Comparison of ENCODE assay signal across 9 cellular contexts in the genomic region with DNA sequence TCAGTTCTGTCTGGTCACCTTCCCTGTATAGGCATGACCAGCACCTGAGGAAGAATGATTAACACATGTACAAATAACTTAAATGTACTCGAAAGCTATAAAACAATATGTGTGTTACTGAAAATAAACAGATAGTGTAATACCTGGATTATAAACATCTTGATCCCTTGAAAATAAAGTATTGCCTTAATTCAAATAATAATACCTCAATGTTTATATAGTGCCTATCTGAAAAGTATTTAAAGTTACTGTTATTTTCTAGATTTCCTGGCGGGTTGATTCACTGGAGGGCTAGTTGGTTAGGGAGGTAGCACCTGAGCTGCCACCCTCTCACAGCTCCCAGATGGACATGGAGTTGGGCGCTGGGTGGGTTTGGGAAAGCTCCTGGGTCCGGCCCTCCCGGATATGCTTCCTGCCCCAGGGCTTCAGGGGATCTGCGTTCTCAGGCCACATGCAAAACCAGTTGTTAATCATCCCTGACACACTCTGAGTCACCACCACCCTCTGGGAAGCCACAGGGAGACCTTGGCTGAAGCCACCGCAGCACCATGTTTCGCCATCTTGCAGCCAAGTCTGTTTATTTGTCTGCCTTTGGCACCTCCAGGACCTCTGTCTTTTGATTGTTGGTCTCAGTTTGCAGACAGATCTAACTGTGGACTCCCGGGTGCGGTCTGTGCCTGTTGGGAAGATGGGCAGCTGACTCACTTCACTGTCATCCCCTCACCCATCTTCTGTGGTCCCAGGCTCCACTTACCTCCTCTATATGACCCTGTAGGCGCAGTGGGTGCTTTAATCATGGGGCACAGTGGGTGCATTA. TPM values are rescaled to one million over a fixed set of nuclear protein-coding genes. Genes with fewer than 3 reads are reported as not detected.
DNase-seq lines count a peak whose midpoint lies in the region; ATAC-seq, FAIRE-seq and TF ChIP-seq lines count a peak whose summit lies in the region.
"Had no signal": no experiment of that assay in that cellular context is flagged by ENCODE, and none has a peak within 500 bp of the region (broad histone marks: within the 10 kb centered on the region; RNA-seq: fewer than 3 reads in every experiment).

No MANE protein-coding gene starts in this region.

- H3K4me1 ChIP-seq in GM23338 (ENCODE audit: insufficient read depth), result peaks cover 36% of the 10 kb centered on the region
- peaks cover 71% of the 10 kb centered on the region for H3K4me1 ChIP-seq in Panc1 (ENCODE audit: control insufficient read depth, insufficient read depth, low read length)
- H3K4me1 ChIP-seq in esophagus squamous epithelium, result peaks cover 11 to 46% (median 24%) of the 10 kb centered on the region in 3 donors
- H3K4me1 ChIP-seq in pancreas, result peaks cover 0 to 3% (median 0%) of the 10 kb centered on the region in 3 donors

- no peaks in the 10 kb centered on the region for H3K27me3 ChIP-seq in GM23338 (ENCODE audit: insufficient read depth)
- H3K27me3 ChIP-seq in Panc1 (ENCODE audit: control insufficient read depth, insufficient read depth, low read length), result no peaks in the 10 kb centered on the region
- no peaks in the 10 kb centered on the region for H3K27me3 ChIP-seq in esophagus squamous epithelium
- no peaks in the 10 kb centered on the region for H3K27me3 ChIP-seq in pancreas

- H4K20me1 ChIP-seq in GM23338 (replicated peaks; ENCODE audit: insufficient read depth), result no peaks in the 10 kb centered on the region

- H3K9me3 ChIP-seq in Panc1 (ENCODE audit: control insufficient read depth, insufficient read depth, low read depth, low read length) (no peaks in the 10 kb centered on the region; the same call in 1 of the 2 replicates), esophagus squamous epithelium (no peaks in the 10 kb centered on the region), pancreas (no peaks in the 10 kb centered on the region)

- H3K27ac ChIP-seq in GM23338 (ENCODE audit: low read depth) (peak overlapping the region; percentile 7), Panc1 (ENCODE audit: low read length) (peak overlapping the region; percentile 99), esophagus squamous epithelium (peak overlapping the region; percentile 71 to 83 (median 74)), pancreas (no peak overlapping the region)

- peak overlapping the region; percentile 13; the same call in 1 of the 2 replicates for H3K4me3 ChIP-seq in GM23338
- H3K4me3 ChIP-seq in Panc1 (ENCODE audit: low read depth in 2 of 2, low read length in 2 of 2), result peak overlapping the region; percentile 15 to 44
- peak overlapping the region in 3 of 4 donors; percentile 16 to 46 (median 17) for H3K4me3 ChIP-seq in esophagus squamous epithelium
- H3K4me3 ChIP-seq in pancreas, result no peak overlapping the region

- H2AFZ ChIP-seq in GM23338, result no peak overlapping the region

- no TSS peak for BruUV-seq in Panc1 (replicated peaks; lab: Mats Ljungman, UMichigan)

- 0 out of 2 replicates have a peak, but pooled peaks cover 9% of the 10 kb centered on the region for H3K79me2 ChIP-seq in GM23338 (replicated peaks; ENCODE audit: insufficient read depth)

- peak; percentile 21 for ATAC-seq in GM23338
- peak; percentile 89 for ATAC-seq in Panc1
- peak in 3 of 4 donors; percentile 60 to 76 (median 67) for ATAC-seq in pancreas
- ATAC-seq in GM19395 (IDR thresholded peaks at IDR 0.05; ENCODE audit: unreplicated experiment), result no peak
- no peak for ATAC-seq in HG03378 (IDR thresholded peaks at IDR 0.05; ENCODE audit: unreplicated experiment)
- ATAC-seq in GM18520 (IDR thresholded peaks at IDR 0.05; ENCODE audit: unreplicated experiment), result no peak

- H3K27me3 Mint-ChIP-seq in GM23338 (ENCODE audit: insufficient read depth, low read depth, poor library complexity), result peaks cover 10% of the 10 kb centered on the region

- DNase-seq in GM23338 (ENCODE audit: low spot score) (peak; percentile 32), Panc1 (ENCODE audit: low read depth, low spot score) (peak; percentile 96), esophagus squamous epithelium (lab: John Stamatoyannopoulos, UW) (no peak), pancreas (no peak), NCI-H128 (lab: John Stamatoyannopoulos, UW; ENCODE audit: unreplicated experiment) (no peak)
- DNase-seq: activated naive CD8-positive, alpha-beta T cell treated with anti-CD3 and anti-CD28 coated beads, Interleukin-2, amount 10 ng/mL, durations not matched to agents 7 days and 5 days had no signal

- H3K4me2 ChIP-seq in GM23338, result peak overlapping the region; percentile 10

- H3K4me1 Mint-ChIP-seq in GM23338, result peaks cover 36% of the 10 kb centered on the region
- H3K4me1 Mint-ChIP-seq: activated naive CD8-positive, alpha-beta T cell treated with anti-CD3 and anti-CD28 coated beads, Interleukin-2, amount 10 ng/mL, durations not matched to agents 7 days and 5 days had no signal

- CTCF ChIA-PET in Panc1 (lab: Charles Lee), result no interaction called here

- H3K9me2 ChIP-seq in GM23338 (ENCODE audit: insufficient read depth), result no peaks in the 10 kb centered on the region; the same call in 1 of the 2 replicates

- POLR2A ChIA-PET in Panc1 (lab: Charles Lee), result interaction anchor here (0.6 kb wide), 1 partner anchor 712 kb away, joined by 5 read pairs; no protein-coding TSS in a partner anchor

- FAIRE-seq in pancreas (lab: Jason Lieb, UNC), result no peak

- TF ChIP-seq CTCF in GM23338 (conservative IDR thresholded peaks at IDR 0.05; ENCODE audit: low read depth in 2 of 2) (no peak), Panc1 (IDR thresholded peaks at IDR 0.05) (no peak), esophagus squamous epithelium (IDR thresholded peaks at IDR 0.05) (no peak), pancreas (IDR thresholded peaks at IDR 0.05) (no peak)

- no peaks in the 10 kb centered on the region; the same call in 1 of the 2 replicates for H3F3A ChIP-seq in GM23338 (replicated peaks; ENCODE audit: low read depth)

- no peaks in the 10 kb centered on the region for H3K9me3 Mint-ChIP-seq in GM23338
- H3K9me3 Mint-ChIP-seq: activated naive CD8-positive, alpha-beta T cell treated with anti-CD3 and anti-CD28 coated beads, Interleukin-2, amount 10 ng/mL, durations not matched to agents 7 days and 5 days had no signal

- WGBS in esophagus squamous epithelium, 2 donors, result 32 to 41% methylated on average over 10 to 11 of the region's 11 CpGs
- 73 to 76% methylated on average over 11 of the region's 11 CpGs for WGBS in pancreas, 2 donors

- no peaks in the 10 kb centered on the region for H3K36me3 ChIP-seq in GM23338 (ENCODE audit: insufficient read depth)
- H3K36me3 ChIP-seq in Panc1 (ENCODE audit: control insufficient read depth, insufficient read depth, low read length), result no peaks in the 10 kb centered on the region
- H3K36me3 ChIP-seq in esophagus squamous epithelium, result no peaks in the 10 kb centered on the region
- no peaks in the 10 kb centered on the region for H3K36me3 ChIP-seq in pancreas

- no peak overlapping the region; the same call in 2 of the 3 replicates for H3K4me3 Mint-ChIP-seq in GM23338
- H3K4me3 Mint-ChIP-seq: activated naive CD8-positive, alpha-beta T cell treated with anti-CD3 and anti-CD28 coated beads, Interleukin-2, amount 10 ng/mL, durations not matched to agents 7 days and 5 days had no signal

- no peaks in the 10 kb centered on the region for H3K36me3 Mint-ChIP-seq in GM23338 (ENCODE audit: low read depth)
- H3K36me3 Mint-ChIP-seq: activated naive CD8-positive, alpha-beta T cell treated with anti-CD3 and anti-CD28 coated beads, Interleukin-2, amount 10 ng/mL, durations not matched to agents 7 days and 5 days had no signal

- no peak for TF ChIP-seq POLR2A in esophagus squamous epithelium (IDR thresholded peaks at IDR 0.05)

- intact Hi-C loops in Panc1 (cut with micrococcal nuclease; ENCODE audit: unreplicated experiment), result no loop called here
- intact Hi-C loops in esophagus squamous epithelium (cut with DNase I), result no loop called here
- intact Hi-C loops in pancreas (cut with DNase I), result no loop called here

- in situ Hi-C loops in Panc1 (cut with HindIII; ENCODE audit: low pct_unique_long_range_greater_than_20kb, low sequenced_read_pairs), result no loop called here

- peak overlapping the region; percentile 60 for H3K27ac Mint-ChIP-seq in GM23338
- H3K27ac Mint-ChIP-seq: activated naive CD8-positive, alpha-beta T cell treated with anti-CD3 and anti-CD28 coated beads, Interleukin-2, amount 10 ng/mL, durations not matched to agents 7 days and 5 days had no signal

TF ChIP-seq in GM23338, 12 proteins besides CTCF, POLR2A, EP300 and RAD21 (continues in another document):
- TF ChIP-seq EZH2phosphoT487 (IDR thresholded peaks at IDR 0.05; ENCODE audit: unreplicated experiment) (no peak), CREB1 (CRISPR knock-in tag; IDR thresholded peaks at IDR 0.05; ENCODE audit: low read depth) (no peak), JUNB (IDR thresholded peaks at IDR 0.05; ENCODE audit: unreplicated experiment) (no peak)
- TF ChIP-seq, protein P1, sequence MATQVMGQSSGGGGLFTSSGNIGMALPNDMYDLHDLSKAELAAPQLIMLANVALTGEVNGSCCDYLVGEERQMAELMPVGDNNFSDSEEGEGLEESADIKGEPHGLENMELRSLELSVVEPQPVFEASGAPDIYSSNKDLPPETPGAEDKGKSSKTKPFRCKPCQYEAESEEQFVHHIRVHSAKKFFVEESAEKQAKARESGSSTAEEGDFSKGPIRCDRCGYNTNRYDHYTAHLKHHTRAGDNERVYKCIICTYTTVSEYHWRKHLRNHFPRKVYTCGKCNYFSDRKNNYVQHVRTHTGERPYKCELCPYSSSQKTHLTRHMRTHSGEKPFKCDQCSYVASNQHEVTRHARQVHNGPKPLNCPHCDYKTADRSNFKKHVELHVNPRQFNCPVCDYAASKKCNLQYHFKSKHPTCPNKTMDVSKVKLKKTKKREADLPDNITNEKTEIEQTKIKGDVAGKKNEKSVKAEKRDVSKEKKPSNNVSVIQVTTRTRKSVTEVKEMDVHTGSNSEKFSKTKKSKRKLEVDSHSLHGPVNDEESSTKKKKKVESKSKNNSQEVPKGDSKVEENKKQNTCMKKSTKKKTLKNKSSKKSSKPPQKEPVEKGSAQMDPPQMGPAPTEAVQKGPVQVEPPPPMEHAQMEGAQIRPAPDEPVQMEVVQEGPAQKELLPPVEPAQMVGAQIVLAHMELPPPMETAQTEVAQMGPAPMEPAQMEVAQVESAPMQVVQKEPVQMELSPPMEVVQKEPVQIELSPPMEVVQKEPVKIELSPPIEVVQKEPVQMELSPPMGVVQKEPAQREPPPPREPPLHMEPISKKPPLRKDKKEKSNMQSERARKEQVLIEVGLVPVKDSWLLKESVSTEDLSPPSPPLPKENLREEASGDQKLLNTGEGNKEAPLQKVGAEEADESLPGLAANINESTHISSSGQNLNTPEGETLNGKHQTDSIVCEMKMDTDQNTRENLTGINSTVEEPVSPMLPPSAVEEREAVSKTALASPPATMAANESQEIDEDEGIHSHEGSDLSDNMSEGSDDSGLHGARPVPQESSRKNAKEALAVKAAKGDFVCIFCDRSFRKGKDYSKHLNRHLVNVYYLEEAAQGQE (IDR thresholded peaks at IDR 0.05; ENCODE audit: unreplicated experiment), result no peak

RNA-seq across cellular contexts. Expression of gene RAB31, which starts 35.3 kb away (rescaled TPM):
- total RNA-seq in GM23338 (2014; rRNA removed; shearing (Covaris generic)), result 18.8 and 33.8 TPM in 2 replicates
- polyA plus RNA-seq in GM23338 (2016; fragmentation: Nextera tagmentation; extraction: Ambion mirVana) (34.0 and 46.1 TPM in 2 replicates), pancreas (1 to 10 TPM; 3.2 to 4.2 TPM)
- total RNA-seq in Panc1 (2021; ENCODE audit: unreplicated experiment) (118 TPM), esophagus squamous epithelium (10 to 100 TPM; 17.4 to 76.0 (median 45.0) TPM), pancreas (10 to 100 TPM in 2 of 6 donors, 1 to 10 TPM in 4; 1.4 to 28.2 (median 5.5) TPM)
- 112 TPM for polyA plus RNA-seq in Panc1 (2012; ENCODE audit: insufficient read length)

Comparison
In these comparisons a context has a peak if more than half of its experiments do, and no peak if none do; other contexts are left out.
1. ATAC-seq: peak in GM23338 (single experiment), Panc1 (single experiment) and pancreas (3 of 4); none in GM19395 (single experiment), HG03378 (single experiment) and GM18520 (single experiment).
2. DNase-seq: peak in GM23338 (single experiment) and Panc1 (single experiment); none in esophagus squamous epithelium (single experiment), pancreas (0 of 6) and NCI-H128 (single experiment).
3. H3K27ac ChIP-seq: peak in GM23338 (single experiment), Panc1 (single experiment) and esophagus squamous epithelium (4 of 4); none in pancreas (0 of 4).
4. H3K4me3 ChIP-seq: peak in GM23338 (single experiment), Panc1 (2 of 2) and esophagus squamous epithelium (3 of 4); none in pancreas (0 of 4).